In the genomic region with DNA sequence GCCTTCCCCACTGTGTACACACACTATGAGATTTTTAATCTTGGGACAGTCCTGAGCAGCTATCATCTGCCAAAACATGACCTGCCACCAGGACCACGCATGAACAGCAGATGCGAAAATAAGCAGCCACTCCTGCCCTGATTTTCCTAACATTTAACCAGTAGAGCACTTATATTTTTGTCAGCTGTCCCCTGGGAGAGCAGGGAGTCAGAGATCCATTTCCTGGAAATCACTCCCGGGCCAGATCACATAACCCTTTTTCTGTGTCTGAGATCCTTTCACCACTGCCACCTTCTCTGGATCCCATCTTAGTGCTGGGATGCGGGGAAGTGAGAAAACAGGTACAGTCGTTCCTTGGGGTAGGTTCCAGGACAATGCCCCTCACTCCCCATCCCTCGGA, we compare ENCODE assay signal across 1 cellular context.
TF ChIP-seq lines count a peak whose summit lies in the region.

No MANE protein-coding gene starts in this region.

TF ChIP-seq in HEK293T, 16 proteins besides CTCF, POLR2A, EP300 and RAD21 (continued from another document):
- TF ChIP-seq ARNT (IDR thresholded peaks at IDR 0.05) (no peak), FOXA1 (IDR thresholded peaks at IDR 0.05) (no peak), FOXK2 (IDR thresholded peaks at IDR 0.05) (no peak), HDGF (IDR thresholded peaks at IDR 0.05; ENCODE audit: borderline replicate concordance) (no peak), NFRKB (IDR thresholded peaks at IDR 0.05) (no peak), TARDBP (IDR thresholded peaks at IDR 0.05) (no peak), SP1 (IDR thresholded peaks at IDR 0.05) (no peak)
